8 cellular contexts compared by ENCODE assay signal in genomic region chr19:55641376-55642152, GRCh38. TPM values are rescaled to one million over a fixed set of nuclear protein-coding genes. Genes with fewer than 3 reads are reported as not detected.
DNase-seq lines count a peak whose midpoint lies in the region; ATAC-seq and TF ChIP-seq lines count a peak whose summit lies in the region.

No MANE protein-coding gene starts in this region.

- peaks cover 33% of the 10 kb centered on the region for H3F3A ChIP-seq in SK-N-SH (replicated peaks; ENCODE audit: insufficient read depth)

- H4K20me1 ChIP-seq in SK-N-SH (ENCODE audit: insufficient read depth): no peaks in the 10 kb centered on the region

- WGBS in SK-N-SH (ENCODE audit: low lambda C conversion rate): 3% methylated on average over 31 of the region's 31 CpGs
- 1% methylated on average over 31 of the region's 31 CpGs for WGBS in aorta, 2 donors

- POLR2A ChIA-PET in BJ (lab: Charles Lee) (interaction anchor here (0.6 kb wide), 1 partner anchor 163 kb away, joined by 3 read pairs; no protein-coding TSS in a partner anchor), SK-N-SH (lab: Yijun Ruan, JAX) (no interaction called here)

- H3K36me3 ChIP-seq in BJ (ENCODE audit: control insufficient read depth, insufficient read depth, low read length): peaks cover 5% of the 10 kb centered on the region
- peaks cover 10% of the 10 kb centered on the region for H3K36me3 ChIP-seq in H7 (replicated peaks; ENCODE audit: control insufficient read depth, insufficient read depth, low read length)
- H3K36me3 ChIP-seq in SK-N-SH (replicated peaks in 1 of 2; ENCODE audit: control insufficient read depth in 1 of 2, insufficient read depth in 2 of 2, low read length in 1 of 2): peaks cover 10 to 13% of the 10 kb centered on the region in 2 experiments
- peaks cover 9% of the 10 kb centered on the region for H3K36me3 ChIP-seq in effector memory CD4-positive, alpha-beta T cell (ENCODE audit: control insufficient read depth, insufficient read depth, low read length)
- H3K36me3 ChIP-seq in muscle layer of colon (ENCODE audit: insufficient read depth, low read length): peaks cover 10% of the 10 kb centered on the region
- H3K36me3 ChIP-seq in aorta (ENCODE audit: control insufficient read depth in 1 of 2, insufficient read depth in 2 of 2, low read length in 1 of 2): no peaks in the 10 kb centered on the region

- H3K9me2 ChIP-seq in SK-N-SH: no peaks in the 10 kb centered on the region

- DNase-seq in BJ (ENCODE audit: low read depth) (no peak), H7 (peak; percentile 73), SK-N-SH (peak; percentile 45), aorta (peak in 1 of 2 donors; percentile 44)
- no peak for DNase-seq in effector memory CD4-positive, alpha-beta T cell

- no peak for TF ChIP-seq CTCF in BJ (IDR thresholded peaks at IDR 0.05; ENCODE audit: insufficient read depth, low read depth, low read length)
- no peak for TF ChIP-seq CTCF in SK-N-SH (IDR thresholded peaks at IDR 0.05)

- H3K4me1 ChIP-seq in SK-N-SH (ENCODE audit: control insufficient read depth in 1 of 2, insufficient read depth in 2 of 2, low read depth in 1 of 2, low read length in 1 of 2): peaks cover 15 to 39% of the 10 kb centered on the region in 2 experiments; a peak in 1 of 4 replicates
- peaks cover 45% of the 10 kb centered on the region for H3K4me1 ChIP-seq in effector memory CD4-positive, alpha-beta T cell (ENCODE audit: control insufficient read depth, insufficient read depth, low read length, poor library complexity, severe bottlenecking)
- H3K4me1 ChIP-seq in muscle layer of colon (ENCODE audit: insufficient read depth, low read length): peaks cover 43% of the 10 kb centered on the region
- H3K4me1 ChIP-seq in aorta (ENCODE audit: control insufficient read depth in 1 of 2, insufficient read depth in 2 of 2, low read length in 2 of 2): peaks cover 0 to 3% of the 10 kb centered on the region in 2 donors

- H3K4me2 ChIP-seq in SK-N-SH: peak overlapping the region; percentile 95

- H3K9me3 ChIP-seq in SK-N-SH (no peaks in the 10 kb centered on the region), muscle layer of colon (ENCODE audit: low read length) (no peaks in the 10 kb centered on the region), aorta (ENCODE audit: control insufficient read depth, low read length) (no peaks in the 10 kb centered on the region)
- H3K9me3 ChIP-seq in effector memory CD4-positive, alpha-beta T cell (ENCODE audit: control insufficient read depth, low read length): no peaks in the 10 kb centered on the region

- no peaks in the 10 kb centered on the region for H3K27me3 ChIP-seq in BJ (ENCODE audit: control insufficient read depth, insufficient read depth, low read length)
- no peaks in the 10 kb centered on the region for H3K27me3 ChIP-seq in H7 (ENCODE audit: control insufficient read depth, insufficient read depth, low read length)
- H3K27me3 ChIP-seq in SK-N-SH (ENCODE audit: insufficient read depth): no peaks in the 10 kb centered on the region
- H3K27me3 ChIP-seq in effector memory CD4-positive, alpha-beta T cell (replicated peaks; ENCODE audit: control insufficient read depth, insufficient read depth, low read length, poor library complexity, severe bottlenecking): no peaks in the 10 kb centered on the region
- no peaks in the 10 kb centered on the region for H3K27me3 ChIP-seq in muscle layer of colon (ENCODE audit: control insufficient read depth in 1 of 2, insufficient read depth in 2 of 2, low read length in 2 of 2)
- H3K27me3 ChIP-seq in aorta (ENCODE audit: control insufficient read depth in 1 of 2, insufficient read depth in 2 of 2, low read length in 1 of 2): no peaks in the 10 kb centered on the region

- no peak overlapping the region for H2AFZ ChIP-seq in SK-N-SH (ENCODE audit: low read depth)

- CTCF ChIA-PET in BJ (lab: Yijun Ruan, JAX): interaction anchor here (0.9 to 2.7 kb wide), 3 partner anchors 9 to 35 kb away, joined by 3 to 11 read pairs (median 9); partner anchors contain the start of gene U2AF2
- CTCF ChIA-PET in SK-N-SH (lab: Yijun Ruan, JAX): interaction anchor here (1.8 to 3.9 kb wide), 4 partner anchors 10 to 21 kb away, joined by 4 to 22 read pairs (median 8); partner anchors contain the start of gene U2AF2

- intact Hi-C loops in aorta (cut with DNase I): no loop called here

- H3K4me3 ChIP-seq in BJ (ENCODE audit: low read depth, low read length) (peak overlapping the region; percentile 75), H7 (ENCODE audit: insufficient read depth, low read depth, low read length) (peak overlapping the region; percentile 81), SK-N-SH (ENCODE audit: low read depth in 2 of 2, low read length in 1 of 2) (peak overlapping the region; percentile 53 to 81), muscle layer of colon (ENCODE audit: low read depth in 1 of 2, low read length in 2 of 2) (peak overlapping the region; percentile 78 to 95), aorta (ENCODE audit: low read length in 2 of 2) (peak overlapping the region; percentile 66 to 89)
- peak overlapping the region; percentile 76 for H3K4me3 ChIP-seq in effector memory CD4-positive, alpha-beta T cell (ENCODE audit: insufficient read depth, low read depth, low read length, poor library complexity, severe bottlenecking)

- TF ChIP-seq RAD21 in SK-N-SH (IDR thresholded peaks at IDR 0.05; ENCODE audit: low read length): no peak

- H3K27ac ChIP-seq in SK-N-SH (ENCODE audit: low read depth in 2 of 2, low read length in 1 of 2) (peak overlapping the region; percentile 85 to 88), muscle layer of colon (ENCODE audit: low read depth, low read length) (peak overlapping the region; percentile 84), aorta (ENCODE audit: low read depth in 1 of 2, low read length in 2 of 2) (peak overlapping the region; percentile 58 to 59)
- H3K27ac ChIP-seq in effector memory CD4-positive, alpha-beta T cell (ENCODE audit: insufficient read depth, low read length, poor library complexity, severe bottlenecking): peak overlapping the region; percentile 84

- H3K9ac ChIP-seq in SK-N-SH (peak overlapping the region; percentile 86), muscle layer of colon (ENCODE audit: low read length) (peak overlapping the region; percentile 54)

- ATAC-seq in aorta (ENCODE audit: low FRiP score): no peak
- ATAC-seq in GM18517 (IDR thresholded peaks at IDR 0.05; ENCODE audit: unreplicated experiment): no peak
- no peak for ATAC-seq in GM21576 (IDR thresholded peaks at IDR 0.05; ENCODE audit: unreplicated experiment)

- H3K79me2 ChIP-seq in SK-N-SH (ENCODE audit: insufficient read depth): peaks cover 95% of the 10 kb centered on the region

- TF ChIP-seq EP300 in SK-N-SH (IDR thresholded peaks at IDR 0.05; ENCODE audit: borderline replicate concordance in 1 of 2, low read depth in 1 of 2, low read length in 1 of 2): no peak

RNA-seq across cellular contexts. Expression of gene ZNF580, which starts 0.8 kb away (rescaled TPM):
- 10.3 and 12.2 TPM in 2 replicates for polyA plus RNA-seq in BJ (2011; rRNA removed)
- 8.8 and 9.7 TPM in 2 replicates for polyA minus RNA-seq in BJ (2011; rRNA and poly(A)+ RNA removed)
- total RNA-seq in H7 (2014; rRNA removed; shearing (Covaris generic)): 16.0 and 25.0 TPM in 2 replicates
- 14.0 and 21.9 TPM in 2 replicates for polyA plus RNA-seq in SK-N-SH (2012; rRNA removed)
- polyA plus RNA-seq in SK-N-SH (2012; cell fraction: cytosol; rRNA removed): 16.3 and 18.1 TPM in 2 replicates
- 76.2 and 102 TPM in 2 replicates for polyA plus RNA-seq in SK-N-SH (2012; cell fraction: nucleus; rRNA removed)
- total RNA-seq in aorta: 10 to 100 TPM; 42.9 to 43.7 TPM
- polyA plus RNA-seq in aorta: 10 to 100 TPM; 13.3 to 79.6 TPM

RNA-seq across cellular contexts. Expression of gene ZNF581, which starts 1.9 kb away (rescaled TPM):
- polyA plus RNA-seq in BJ (2011; rRNA removed) (22.1 and 31.3 TPM in 2 replicates), SK-N-SH (2012; rRNA removed) (24.2 and 24.7 TPM in 2 replicates), aorta (10 to 100 TPM; 15.8 to 23.8 TPM)
- polyA minus RNA-seq in BJ (2011; rRNA and poly(A)+ RNA removed): 17.4 and 25.2 TPM in 2 replicates
- 64.7 and 67.0 TPM in 2 replicates for total RNA-seq in H7 (2014; rRNA removed; shearing (Covaris generic))
- 14.5 and 20.7 TPM in 2 replicates for polyA plus RNA-seq in SK-N-SH (2012; cell fraction: cytosol; rRNA removed)
- polyA plus RNA-seq in SK-N-SH (2012; cell fraction: nucleus; rRNA removed): 27.5 and 35.6 TPM in 2 replicates
- 10 to 100 TPM; 11.0 to 19.4 TPM for total RNA-seq in aorta

RNA-seq across cellular contexts. Expression of gene CCDC106, which starts 6.4 kb away (rescaled TPM):
- 5.5 and 8.9 TPM in 2 replicates for polyA plus RNA-seq in BJ (2011; rRNA removed)
- polyA minus RNA-seq in BJ (2011; rRNA and poly(A)+ RNA removed): 4.2 and 4.5 TPM in 2 replicates
- 13.2 and 14.4 TPM in 2 replicates for total RNA-seq in H7 (2014; rRNA removed; shearing (Covaris generic))
- polyA plus RNA-seq in SK-N-SH (2012; rRNA removed): 20.1 and 27.1 TPM in 2 replicates
- 16.0 and 19.9 TPM in 2 replicates for polyA plus RNA-seq in SK-N-SH (2012; cell fraction: cytosol; rRNA removed)
- 37.5 and 65.8 TPM in 2 replicates for polyA plus RNA-seq in SK-N-SH (2012; cell fraction: nucleus; rRNA removed)
- total RNA-seq in aorta: 10 to 100 TPM in 1 of 2 donors, 1 to 10 TPM in 1; 7.2 to 11.0 TPM
- 10 to 100 TPM; 10.0 to 19.0 TPM for polyA plus RNA-seq in aorta

RNA-seq across cellular contexts. Expression of gene U2AF2, which starts 13.3 kb away (rescaled TPM):
- 152 and 170 TPM in 2 replicates for polyA plus RNA-seq in BJ (2011; rRNA removed)
- 65.9 and 93.2 TPM in 2 replicates for polyA minus RNA-seq in BJ (2011; rRNA and poly(A)+ RNA removed)
- 231 and 289 TPM in 2 replicates for total RNA-seq in H7 (2014; rRNA removed; shearing (Covaris generic))
- polyA plus RNA-seq in SK-N-SH (2012; rRNA removed): 217 and 321 TPM in 2 replicates
- polyA plus RNA-seq in SK-N-SH (2012; cell fraction: cytosol; rRNA removed): 124 and 156 TPM in 2 replicates
- polyA plus RNA-seq in SK-N-SH (2012; cell fraction: nucleus; rRNA removed): 370 and 570 TPM in 2 replicates
- total RNA-seq in aorta: 100 to 1,000 TPM; 113 to 129 TPM
- 10 to 100 TPM; 40.6 to 66.3 TPM for polyA plus RNA-seq in aorta

RNA-seq across cellular contexts. Expression of gene ZNF784, which starts 17.2 kb away (rescaled TPM):
- polyA plus RNA-seq in BJ (2011; rRNA removed): 2.9 and 4.5 TPM in 2 replicates
- 2.9 and 4.0 TPM in 2 replicates for polyA minus RNA-seq in BJ (2011; rRNA and poly(A)+ RNA removed)
- total RNA-seq in H7 (2014; rRNA removed; shearing (Covaris generic)): 9.8 and 12.5 TPM in 2 replicates
- 5.0 and 5.5 TPM in 2 replicates for polyA plus RNA-seq in SK-N-SH (2012; rRNA removed)
- 2.4 and 3.3 TPM in 2 replicates for polyA plus RNA-seq in SK-N-SH (2012; cell fraction: cytosol; rRNA removed)
- 17.9 and 20.4 TPM in 2 replicates for polyA plus RNA-seq in SK-N-SH (2012; cell fraction: nucleus; rRNA removed)
- total RNA-seq in aorta: 1 to 10 TPM; 5.1 to 5.3 TPM
- polyA plus RNA-seq in aorta: 10 to 100 TPM in 1 of 2 donors, 1 to 10 TPM in 1; 4.8 to 27.2 TPM

Comparison
In these comparisons a context has a peak if more than half of its experiments do, and no peak if none do; other contexts are left out.
1. DNase-seq: peak in H7 (single experiment) and SK-N-SH (single experiment); none in BJ (single experiment) and effector memory CD4-positive, alpha-beta T cell (0 of 3).
2. Peak in every context shown above with its lines, with median percentiles within 50 percentile points of each other: H3K4me3 ChIP-seq and H3K27ac ChIP-seq.